9 cellular contexts compared by ENCODE assay signal in genomic region chr15:63915888-63916731, GRCh38.
A peak's percentile ranks its signal among the peaks of the same experiment; 100 is the strongest.
DNase-seq lines count a peak whose midpoint lies in the region; ATAC-seq, FAIRE-seq and TF ChIP-seq lines count a peak whose summit lies in the region.
"Had no signal": no experiment of that assay in that cellular context is flagged by ENCODE, and none has a peak within 500 bp of the region (broad histone marks: within the 10 kb centered on the region; RNA-seq: fewer than 3 reads in every experiment).

No MANE protein-coding gene starts in this region.

- H3K9ac ChIP-seq in GM12878 (ENCODE audit: control insufficient read depth, insufficient read depth, low read length) (no peak overlapping the region), HepG2 (ENCODE audit: insufficient read depth, low read depth, low read length) (no peak overlapping the region)

- H2AFZ ChIP-seq in GM12878 (ENCODE audit: control insufficient read depth, low read depth, low read length), result no peak overlapping the region
- no peak overlapping the region for H2AFZ ChIP-seq in HepG2 (ENCODE audit: low read length)

- H3K9me3 ChIP-seq in AG04450 (ENCODE audit: control insufficient read depth, insufficient read depth, low read length), result no peaks in the 10 kb centered on the region; the same call in 1 of the 2 replicates
- H3K9me3 ChIP-seq in GM12878 (replicated peaks; ENCODE audit: control insufficient read depth, insufficient read depth, low read length), result no peaks in the 10 kb centered on the region
- H3K9me3 ChIP-seq in HepG2 (ENCODE audit: low read length), result no peaks in the 10 kb centered on the region

- POLR2A ChIA-PET in AG04450 (lab: Yijun Ruan, JAX), result no interaction called here
- POLR2A ChIA-PET in GM12878 (lab: Charles Lee), result no interaction called here
- POLR2A ChIA-PET in HepG2 (lab: Yijun Ruan, JAX), result no interaction called here

- H3K4me2 ChIP-seq in GM12878 (ENCODE audit: control insufficient read depth, insufficient read depth) (no peak overlapping the region), HepG2 (ENCODE audit: low read depth, low read length) (peak overlapping the region; percentile 24; the same call in 1 of the 2 replicates)

- no peak for TF ChIP-seq RAD21 in GM12878 (IDR thresholded peaks at IDR 0.05; ENCODE audit: insufficient read depth, low read depth, low read length)
- no peak for TF ChIP-seq RAD21 in HepG2 (CRISPR knock-in tag; IDR thresholded peaks at IDR 0.05)

- intact Hi-C loops in GM12878 (cut with micrococcal nuclease; ENCODE audit: unreplicated experiment) (no loop called here), HepG2 (cut with micrococcal nuclease; ENCODE audit: unreplicated experiment) (no loop called here)

- DNase-seq in AG04450 (ENCODE audit: low read depth, low spot score), result no peak
- peak; percentile 22 for DNase-seq in HT-29 (ENCODE audit: low spot score)
- no peak for DNase-seq in GM12878 (ENCODE audit: low read depth, low spot score)
- DNase-seq in HepG2 (ENCODE audit: low spot score), result no peak
- DNase-seq in stimulated activated CD4-positive, alpha-beta T cell treated with anti-CD3 and anti-CD28 coated beads, Interleukin-2, amount 100 ng/mL, for 24 hours, result no peak
- DNase-seq in NCI-H748 (lab: John Stamatoyannopoulos, UW; ENCODE audit: unreplicated experiment), result no peak
- DNase-seq: activated T-cell treated with anti-CD3 and anti-CD28 coated beads, Interleukin-2, amount 50 U/mL, for 4 hours had no signal

- CTCF ChIA-PET in AG04450 (lab: Charles Lee), result interaction anchor here (1.0 kb wide), 1 partner anchor 164 kb away, joined by 4 read pairs; no protein-coding TSS in a partner anchor
- CTCF ChIA-PET in GM12878 (lab: Yijun Ruan, JAX), result interaction anchor here (0.6 to 1.0 kb wide), 6 partner anchors 27 to 163 kb away, joined by 3 to 5 read pairs (median 3); no protein-coding TSS in a partner anchor
- CTCF ChIA-PET in HepG2 (lab: Yijun Ruan, JAX; ENCODE audit: low intra/inter-chr PET ratio, low total read pairs), result no interaction called here

- H3K36me3 ChIP-seq in GM12878 (ENCODE audit: control insufficient read depth in 2 of 2, insufficient read depth in 2 of 2, low read length in 1 of 2) (no peaks in the 10 kb centered on the region), HepG2 (replicated peaks in 1 of 2; ENCODE audit: control insufficient read depth in 1 of 2, insufficient read depth in 2 of 2, low read length in 2 of 2) (no peaks in the 10 kb centered on the region)

- peaks cover 21% of the 10 kb centered on the region for H3K27me3 ChIP-seq in AG04450 (ENCODE audit: control insufficient read depth, insufficient read depth, low read length)
- H3K27me3 ChIP-seq in GM12878 (replicated peaks in 1 of 2; ENCODE audit: control insufficient read depth in 2 of 2, insufficient read depth in 2 of 2, low read length in 1 of 2), result no peaks in the 10 kb centered on the region
- H3K27me3 ChIP-seq in HepG2 (ENCODE audit: control insufficient read depth in 1 of 2, insufficient read depth in 2 of 2, low read length in 2 of 2), result peaks cover 0 to 2% of the 10 kb centered on the region in 2 experiments; a peak in 3 of 5 replicates

- FAIRE-seq in GM12878 (lab: Jason Lieb, UNC), result no peak
- peak; percentile 32 for FAIRE-seq in HepG2 (lab: Jason Lieb, UNC)

- in situ Hi-C loops in GM12878 (cut with MboI), result no loop called here
- in situ Hi-C loops in HepG2 (cut with HindIII; ENCODE audit: extremely low pct_ligation_motif_present, low pct_unique_long_range_greater_than_20kb), result no loop called here

- H3K4me3 ChIP-seq in AG04450 (ENCODE audit: low read depth, low read length), result no peak overlapping the region
- H3K4me3 ChIP-seq in GM12878, result no peak overlapping the region
- no peak overlapping the region for H3K4me3 ChIP-seq in HepG2 (replicated peaks in 1 of 3; ENCODE audit: insufficient read depth in 1 of 3, low read depth in 2 of 3, low read length in 3 of 3)

- SMC1A ChIA-PET in GM12878 (lab: Charles Lee; ENCODE audit: uncharacterized antibody, unreplicated experiment), result interaction anchor here (0.7 to 1.2 kb wide), 3 partner anchors 24 to 164 kb away, joined by 3 read pairs; no protein-coding TSS in a partner anchor

- H3K79me2 ChIP-seq in GM12878 (ENCODE audit: control insufficient read depth, insufficient read depth, low read length) (no peaks in the 10 kb centered on the region), HepG2 (ENCODE audit: insufficient read depth, low read length) (no peaks in the 10 kb centered on the region)

- RAD21 ChIA-PET in GM12878 (lab: Charles Lee; ENCODE audit: unreplicated experiment), result interaction anchor here (0.9 kb wide), 1 partner anchor 71 kb away, joined by 5 read pairs; no protein-coding TSS in a partner anchor

- TF ChIP-seq POLR2A in GM12878 (IDR thresholded peaks at IDR 0.05; ENCODE audit: low read depth, low read length), result no peak
- no peak for TF ChIP-seq POLR2A in HepG2 (IDR thresholded peaks at IDR 0.05; ENCODE audit: insufficient read depth in 1 of 2, low read depth in 2 of 2, low read length in 2 of 2)

- 62% methylated on average over 9 of the region's 9 CpGs for whole genome bisulfite sequencing in GM12878 (ENCODE audit: insufficient coverage, insufficient replicate concordance, low lambda C conversion rate, missing lambda C conversion rate)
- WGBS in HepG2 (ENCODE audit: low lambda C conversion rate), result 33% methylated on average over 9 of the region's 9 CpGs

- H3K4me1 ChIP-seq in GM12878 (ENCODE audit: control insufficient read depth, insufficient read depth, low read length) (peaks cover 10% of the 10 kb centered on the region), HepG2 (ENCODE audit: insufficient read depth, low read length) (peaks cover 64% of the 10 kb centered on the region)

- H4K20me1 ChIP-seq in GM12878 (ENCODE audit: control insufficient read depth, insufficient read depth), result no peaks in the 10 kb centered on the region
- H4K20me1 ChIP-seq in HepG2 (ENCODE audit: insufficient read depth, low read length), result no peaks in the 10 kb centered on the region

- TF ChIP-seq EP300 in GM12878 (IDR thresholded peaks at IDR 0.05; ENCODE audit: borderline replicate concordance in 1 of 2, control insufficient read depth in 1 of 2, low read depth in 2 of 2, low read length in 2 of 2) (no peak), HepG2 (IDR thresholded peaks at IDR 0.05; ENCODE audit: low read depth in 2 of 2, low read length in 2 of 2) (no peak), HepG2 (CRISPR knock-in tag; IDR thresholded peaks at IDR 0.05; ENCODE audit: borderline replicate concordance) (no peak)

- BruUV-seq in GM12878 (replicated peaks; lab: Mats Ljungman, UMichigan) (no TSS peak), HepG2 (replicated peaks; lab: Mats Ljungman, UMichigan) (no TSS peak)

- peak; percentile 31; the same call in 2 of the 3 replicates for ATAC-seq in GM12878
- ATAC-seq in HepG2, result peak; percentile 69
- no peak for ATAC-seq in HG03025 (IDR thresholded peaks at IDR 0.05; ENCODE audit: low FRiP score, unreplicated experiment)
- no peak for ATAC-seq in HG03469 (IDR thresholded peaks at IDR 0.05; ENCODE audit: unreplicated experiment)

- TF ChIP-seq CTCF in AG04450 (IDR thresholded peaks at IDR 0.05; ENCODE audit: low read depth, low read length) (peak; percentile 68), GM12878 (IDR thresholded peaks at IDR 0.05 in 2 of 3, conservative IDR thresholded peaks at IDR 0.05 in 1 of 3; ENCODE audit: control insufficient read depth in 2 of 3, extremely low read depth in 1 of 3, insufficient read depth in 1 of 3, low read depth in 3 of 3, low read length in 3 of 3) (no peak), HepG2 (CRISPR knock-in tag; IDR thresholded peaks at IDR 0.05) (peak; percentile 39; the same call in 1 of the 2 replicates)

- H3K27ac ChIP-seq in AG04450 (ENCODE audit: low read depth, low read length), result no peak overlapping the region
- no peak overlapping the region for H3K27ac ChIP-seq in GM12878 (ENCODE audit: control insufficient read depth, insufficient read depth)
- no peak overlapping the region for H3K27ac ChIP-seq in HepG2 (ENCODE audit: extremely low read length, insufficient read depth, low read length)

TF ChIP-seq in GM12878, 131 proteins besides CTCF, POLR2A, EP300 and RAD21:
- TF ChIP-seq POLR2AphosphoS5 (IDR thresholded peaks at IDR 0.05; ENCODE audit: low read length), result no peak
- 0 out of 2 replicates have a peak, but pooled peaks have one; percentile 5 for TF ChIP-seq IKZF1 (conservative IDR thresholded peaks at IDR 0.05)

TF ChIP-seq in HepG2, 621 proteins besides CTCF, POLR2A, EP300 and RAD21 (continues in another document):
- TF ChIP-seq ZNF225 (CRISPR knock-in tag; IDR thresholded peaks at IDR 0.05), result no peak
- no peak for TF ChIP-seq FOXO4 (CRISPR knock-in tag; conservative IDR thresholded peaks at IDR 0.05)

Comparison
In these comparisons a context has a peak if more than half of its experiments do, and no peak if none do; other contexts are left out.
1. CTCF ChIP-seq: peak in AG04450 (single experiment) and HepG2 (single experiment); none in GM12878 (0 of 3).
2. ATAC-seq: peak in GM12878 (single experiment) and HepG2 (single experiment); none in HG03025 (single experiment) and HG03469 (single experiment).